8 cellular contexts compared by ENCODE assay signal in the genomic region with DNA sequence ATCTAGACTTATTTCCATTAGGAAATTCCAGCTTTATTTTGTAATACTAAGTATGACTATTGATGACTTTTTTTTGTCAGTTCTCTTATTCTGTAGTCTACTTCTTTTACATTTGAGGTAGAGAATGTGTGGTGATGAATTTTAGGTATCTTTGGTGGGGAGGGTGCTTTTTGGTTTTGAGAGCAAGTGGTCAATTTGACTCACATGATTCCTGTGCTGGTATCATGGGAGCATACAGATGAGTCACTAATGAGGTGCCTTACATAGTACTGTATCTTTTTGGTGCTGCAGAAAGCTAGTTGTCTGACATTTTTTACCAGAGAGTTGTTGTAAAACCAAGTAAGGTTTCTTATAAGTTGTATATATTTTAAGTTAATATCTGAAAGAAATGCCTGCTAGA. TPM values are rescaled to one million over a fixed set of nuclear protein-coding genes. Genes with fewer than 3 reads are reported as not detected.
DNase-seq lines count a peak whose midpoint lies in the region; ATAC-seq lines count a peak whose summit lies in the region.

No MANE protein-coding gene starts in this region.

- H3K27ac Mint-ChIP-seq in activated naive CD4-positive, alpha-beta T cell treated with anti-CD3 and anti-CD28 coated beads for 36 hours: no peak overlapping the region
- no peak overlapping the region for H3K27ac Mint-ChIP-seq in activated naive CD4-positive, alpha-beta T cell treated with anti-CD3 and anti-CD28 coated beads, Interleukin-2, amount 10 ng/mL, durations not matched to agents 7 days and 5 days
- peak overlapping the region; percentile 12 for H3K27ac Mint-ChIP-seq in stimulated activated naive CD8-positive, alpha-beta T cell treated with anti-CD3 and anti-CD28 coated beads, Interleukin-15, Interleukin-2, amounts not matched to agents 100 ng/mL and 50 ng/mL, for 24 hours

- H3K4me1 Mint-ChIP-seq in activated naive CD4-positive, alpha-beta T cell treated with anti-CD3 and anti-CD28 coated beads for 36 hours (ENCODE audit: low read depth): peaks cover 61% of the 10 kb centered on the region
- peaks cover 28% of the 10 kb centered on the region for H3K4me1 Mint-ChIP-seq in activated naive CD4-positive, alpha-beta T cell treated with anti-CD3 and anti-CD28 coated beads, Interleukin-2, amount 10 ng/mL, durations not matched to agents 7 days and 5 days
- H3K4me1 Mint-ChIP-seq in stimulated activated naive CD8-positive, alpha-beta T cell treated with anti-CD3 and anti-CD28 coated beads, Interleukin-15, Interleukin-2, amounts not matched to agents 100 ng/mL and 50 ng/mL, for 24 hours (ENCODE audit: low read depth): peaks cover 63% of the 10 kb centered on the region

- CTCF ChIA-PET in activated naive CD4-positive, alpha-beta T cell treated with anti-CD3 and anti-CD28 coated beads for 36 hours (lab: Charles Lee): interaction anchor here (0.9 kb wide), 1 partner anchor 10 kb away, joined by 4 read pairs; no protein-coding TSS in a partner anchor
- CTCF ChIA-PET in activated naive CD4-positive, alpha-beta T cell treated with anti-CD3 and anti-CD28 coated beads, Interleukin-2, amount 10 ng/mL, durations not matched to agents 7 days and 5 days (lab: Charles Lee): no interaction called here

- H3K36me3 Mint-ChIP-seq in activated naive CD4-positive, alpha-beta T cell treated with anti-CD3 and anti-CD28 coated beads for 36 hours (ENCODE audit: low read depth): peaks cover 7% of the 10 kb centered on the region
- peaks cover 23% of the 10 kb centered on the region for H3K36me3 Mint-ChIP-seq in activated naive CD4-positive, alpha-beta T cell treated with anti-CD3 and anti-CD28 coated beads, Interleukin-2, amount 10 ng/mL, durations not matched to agents 7 days and 5 days
- peaks cover 4% of the 10 kb centered on the region for H3K36me3 Mint-ChIP-seq in stimulated activated naive CD8-positive, alpha-beta T cell treated with anti-CD3 and anti-CD28 coated beads, Interleukin-15, Interleukin-2, amounts not matched to agents 100 ng/mL and 50 ng/mL, for 24 hours (ENCODE audit: low read depth)

- no peaks in the 10 kb centered on the region for H3K27me3 Mint-ChIP-seq in activated naive CD4-positive, alpha-beta T cell treated with anti-CD3 and anti-CD28 coated beads for 36 hours (ENCODE audit: low read depth)
- H3K27me3 Mint-ChIP-seq in activated naive CD4-positive, alpha-beta T cell treated with anti-CD3 and anti-CD28 coated beads, Interleukin-2, amount 10 ng/mL, durations not matched to agents 7 days and 5 days: no peaks in the 10 kb centered on the region
- no peaks in the 10 kb centered on the region for H3K27me3 Mint-ChIP-seq in stimulated activated naive CD8-positive, alpha-beta T cell treated with anti-CD3 and anti-CD28 coated beads, Interleukin-15, Interleukin-2, amounts not matched to agents 100 ng/mL and 50 ng/mL, for 24 hours

- intact Hi-C loops in activated naive CD4-positive, alpha-beta T cell treated with anti-CD3 and anti-CD28 coated beads for 36 hours (cut with micrococcal nuclease): loop anchor here (1.0 to 2.0 kb wide), 2 partner anchors 33 to 41 kb away; no protein-coding TSS in a partner anchor

- DNase-seq in activated naive CD4-positive, alpha-beta T cell treated with anti-CD3 and anti-CD28 coated beads for 36 hours: peak; percentile 27
- DNase-seq in activated naive CD4-positive, alpha-beta T cell treated with anti-CD3 and anti-CD28 coated beads, Interleukin-2, amount 10 ng/mL, durations not matched to agents 7 days and 5 days: no peak
- peak; percentile 36 for DNase-seq in astrocyte of the hippocampus (ENCODE audit: low read depth, low spot score)
- DNase-seq in DMS79 (lab: John Stamatoyannopoulos, UW): no peak
- DNase-seq in NCI-H1105 treated with DMSO at 0.1 percent for 48 hours (lab: John Stamatoyannopoulos, UW): no peak
- DNase-seq in COLO829 (ENCODE audit: low spot score): no peak

- H3K9me3 Mint-ChIP-seq in activated naive CD4-positive, alpha-beta T cell treated with anti-CD3 and anti-CD28 coated beads for 36 hours: peaks cover 3% of the 10 kb centered on the region
- no peaks in the 10 kb centered on the region for H3K9me3 Mint-ChIP-seq in activated naive CD4-positive, alpha-beta T cell treated with anti-CD3 and anti-CD28 coated beads, Interleukin-2, amount 10 ng/mL, durations not matched to agents 7 days and 5 days
- no peaks in the 10 kb centered on the region for H3K9me3 Mint-ChIP-seq in stimulated activated naive CD8-positive, alpha-beta T cell treated with anti-CD3 and anti-CD28 coated beads, Interleukin-15, Interleukin-2, amounts not matched to agents 100 ng/mL and 50 ng/mL, for 24 hours

- H3K4me3 Mint-ChIP-seq in activated naive CD4-positive, alpha-beta T cell treated with anti-CD3 and anti-CD28 coated beads for 36 hours: no peak overlapping the region
- H3K4me3 Mint-ChIP-seq in activated naive CD4-positive, alpha-beta T cell treated with anti-CD3 and anti-CD28 coated beads, Interleukin-2, amount 10 ng/mL, durations not matched to agents 7 days and 5 days: no peak overlapping the region
- H3K4me3 Mint-ChIP-seq in stimulated activated naive CD8-positive, alpha-beta T cell treated with anti-CD3 and anti-CD28 coated beads, Interleukin-15, Interleukin-2, amounts not matched to agents 100 ng/mL and 50 ng/mL, for 24 hours: peak overlapping the region; percentile 6

- ATAC-seq in HG03039 (IDR thresholded peaks at IDR 0.05; ENCODE audit: unreplicated experiment): peak; percentile 94

RNA-seq across cellular contexts. Expression of a gene that starts 35.3 kb away (rescaled TPM):
- 10 to 100 TPM; 41.9 to 42.2 TPM for total RNA-seq in activated naive CD4-positive, alpha-beta T cell treated with anti-CD3 and anti-CD28 coated beads for 36 hours

Comparison
In these comparisons a context has a peak if more than half of its experiments do, and no peak if none do; other contexts are left out.
1. DNase-seq: peak in activated naive CD4-positive, alpha-beta T cell treated with anti-CD3 and anti-CD28 coated beads for 36 hours (single experiment) and astrocyte of the hippocampus (single experiment); none in activated naive CD4-positive, alpha-beta T cell treated with anti-CD3 and anti-CD28 coated beads, Interleukin-2, amount 10 ng/mL, durations not matched to agents 7 days and 5 days (single experiment), DMS79 (single experiment), NCI-H1105 treated with DMSO at 0.1 percent for 48 hours (single experiment) and COLO829 (single experiment).